23 cellular contexts compared by ENCODE assay signal in the genomic region with DNA sequence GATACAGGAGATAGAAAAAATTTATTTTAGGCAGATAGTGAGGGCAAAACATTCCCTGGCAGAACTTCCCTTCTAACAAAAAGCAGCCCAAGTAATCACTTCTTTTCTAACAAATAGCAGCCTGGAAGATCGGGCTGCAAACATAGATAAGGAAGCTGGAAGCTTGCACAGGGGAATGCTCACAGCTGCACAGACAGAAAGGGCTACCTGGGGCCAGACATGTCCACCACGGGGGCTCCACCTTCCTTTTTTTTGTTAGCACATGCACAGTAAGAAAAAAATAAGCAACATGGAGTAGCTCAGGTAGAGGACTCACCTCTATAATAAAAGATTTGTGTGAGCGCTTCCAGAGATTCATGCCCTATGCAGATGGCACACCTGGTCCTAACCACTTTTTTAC.
"Had no signal": no experiment of that assay in that cellular context is flagged by ENCODE, and none has a peak within 500 bp of the region (broad histone marks: within the 10 kb centered on the region; RNA-seq: fewer than 3 reads in every experiment).

No MANE protein-coding gene starts in this region.

- H3K4me3 ChIP-seq: coronary artery, lower lobe of right lung, ovary, right atrium auricular region, smooth muscle cell, suprapubic skin, transverse colon, vagina had no signal

- H3K4me3 Mint-ChIP-seq: effector memory CD8-positive, alpha-beta T cell; natural killer cell; stimulated activated naive CD8-positive, alpha-beta T cell treated with anti-CD3 and anti-CD28 coated beads, Interleukin-15, amount 100 ng/mL, for 72 hours had no signal

- FAIRE-seq: endometrium, frontal cortex had no signal

- DNase-seq: dermis blood vessel endothelial cell; effector memory CD8-positive, alpha-beta T cell; left cardiac atrium; left ventricle myocardium superior; lower lobe of right lung; natural killer cell; occipital lobe; ovary; stimulated activated CD4-positive, alpha-beta T cell treated with anti-CD3 and anti-CD28 coated beads, Interleukin-12 subunit alpha, Interleukin-12 subunit beta, amount 100 ng/mL, for 4 hours; stimulated activated CD4-positive, alpha-beta T cell treated with anti-CD3 and anti-CD28 coated beads, Interleukin-1b, Interleukin-23, amount 100 ng/mL, for 48 hours; stimulated activated CD4-positive, alpha-beta T cell treated with anti-CD3 and anti-CD28 coated beads, Interleukin-4, amount 100 ng/mL, for 1 hour; stimulated activated CD8-positive, alpha-beta memory T cell treated with anti-CD3 and anti-CD28 coated beads, Interleukin-4, amount 100 ng/mL, for 48 hours; stimulated activated naive CD4-positive, alpha-beta T cell; stimulated activated naive CD8-positive, alpha-beta T cell treated with anti-CD3 and anti-CD28 coated beads, Interleukin-15, amount 100 ng/mL, for 72 hours; transverse colon had no signal

- H3K4me2 ChIP-seq: smooth muscle cell had no signal

- H3K27me3 ChIP-seq: ovary, right atrium auricular region, suprapubic skin, transverse colon, vagina had no signal

- H3K27me3 Mint-ChIP-seq: effector memory CD8-positive, alpha-beta T cell; stimulated activated naive CD8-positive, alpha-beta T cell treated with anti-CD3 and anti-CD28 coated beads, Interleukin-15, amount 100 ng/mL, for 72 hours had no signal

- ATAC-seq: effector memory CD8-positive, alpha-beta T cell; left cardiac atrium; left ventricle myocardium superior; lower lobe of right lung; natural killer cell; sciatic nerve; stimulated activated naive CD8-positive, alpha-beta T cell treated with anti-CD3 and anti-CD28 coated beads, Interleukin-15, amount 100 ng/mL, for 72 hours had no signal

- H3K36me3 ChIP-seq: lower lobe of right lung, ovary, right atrium auricular region, suprapubic skin, transverse colon, vagina had no signal

- H3K4me1 ChIP-seq: lower lobe of right lung, right atrium auricular region, suprapubic skin, vagina had no signal

- H3K27ac Mint-ChIP-seq: effector memory CD8-positive, alpha-beta T cell; natural killer cell; stimulated activated naive CD8-positive, alpha-beta T cell treated with anti-CD3 and anti-CD28 coated beads, Interleukin-15, amount 100 ng/mL, for 72 hours had no signal

- H3K9me3 ChIP-seq: lower lobe of right lung, ovary, right atrium auricular region, suprapubic skin, transverse colon, vagina had no signal

- H3K27ac ChIP-seq: coronary artery, lower lobe of right lung, ovary, right atrium auricular region, suprapubic skin, transverse colon, vagina had no signal

- H3K4me1 Mint-ChIP-seq: natural killer cell; stimulated activated naive CD8-positive, alpha-beta T cell treated with anti-CD3 and anti-CD28 coated beads, Interleukin-15, amount 100 ng/mL, for 72 hours had no signal
